Comparison of ENCODE assay signal across 21 cellular contexts in genomic region chr7:157863906-157864810, GRCh38.
DNase-seq lines count a peak whose midpoint lies in the region; ATAC-seq and TF ChIP-seq lines count a peak whose summit lies in the region.
"Had no signal": no experiment of that assay in that cellular context is flagged by ENCODE, and none has a peak within 500 bp of the region (broad histone marks: within the 10 kb centered on the region; RNA-seq: fewer than 3 reads in every experiment).

No MANE protein-coding gene starts in this region.

- no peaks in the 10 kb centered on the region for H3K36me3 Mint-ChIP-seq in activated naive CD4-positive, alpha-beta T cell treated with anti-CD3 and anti-CD28 coated beads, Interleukin-2, amount 10 ng/mL, durations not matched to agents 7 days and 5 days
- peaks cover 4% of the 10 kb centered on the region; the same call in 1 of the 2 replicates for H3K36me3 Mint-ChIP-seq in HFFc6 (ENCODE audit: low read depth)

- no peak overlapping the region for H3K4me3 Mint-ChIP-seq in activated naive CD4-positive, alpha-beta T cell treated with anti-CD3 and anti-CD28 coated beads, Interleukin-2, amount 10 ng/mL, durations not matched to agents 7 days and 5 days
- H3K4me3 Mint-ChIP-seq in HFFc6 = no peak overlapping the region
- H3K4me3 Mint-ChIP-seq: CD4-positive, alpha-beta T cell had no signal

- H3K27me3 Mint-ChIP-seq in activated naive CD4-positive, alpha-beta T cell treated with anti-CD3 and anti-CD28 coated beads, Interleukin-2, amount 10 ng/mL, durations not matched to agents 7 days and 5 days = no peaks in the 10 kb centered on the region
- no peaks in the 10 kb centered on the region for H3K27me3 Mint-ChIP-seq in HFFc6 (ENCODE audit: insufficient read depth)
- H3K27me3 Mint-ChIP-seq: CD4-positive, alpha-beta T cell had no signal

- no peak overlapping the region for H2AFZ ChIP-seq in neuronal stem cell (ENCODE audit: low read length)
- H2AFZ ChIP-seq: GM23248 had no signal

- H3K4me2 ChIP-seq in neuronal stem cell (ENCODE audit: insufficient read depth, low read length, poor library complexity, severe bottlenecking) = no peak overlapping the region
- H3K4me2 ChIP-seq: BLaER1, SK-N-SH had no signal

- H3K36me3 ChIP-seq in neuronal stem cell (replicated peaks in 1 of 2; ENCODE audit: control insufficient read depth in 2 of 2, insufficient read depth in 2 of 2, low read length in 2 of 2) (no peaks in the 10 kb centered on the region), gastroesophageal sphincter (no peaks in the 10 kb centered on the region)
- H3K36me3 ChIP-seq: BLaER1, HAP-1 had no signal

- no CpG with 5 or more reads among the region's 31 CpGs for WGBS in neuronal stem cell (ENCODE audit: extremely low coverage in 2 of 2, insufficient read length in 2 of 2, insufficient replicate concordance in 1 of 2), 2 donors
- 68 to 87% methylated on average over 3 to 4 of the region's 31 CpGs for WGBS in gastroesophageal sphincter (ENCODE audit: low coverage in 1 of 2), 2 donors

- H4K91ac ChIP-seq in neuronal stem cell (ENCODE audit: low read depth, low read length, poor library complexity) = no peak overlapping the region

- no peak overlapping the region for H4K8ac ChIP-seq in neuronal stem cell (ENCODE audit: low read depth, low read length)

- H3K23ac ChIP-seq in neuronal stem cell (ENCODE audit: low read depth, low read length, poor library complexity) = no peak overlapping the region

- no peak for ATAC-seq in gastroesophageal sphincter

- H3K4me1 ChIP-seq in neuronal stem cell (ENCODE audit: control insufficient read depth in 2 of 2, insufficient read depth in 1 of 2, low read depth in 1 of 2, low read length in 2 of 2) = peaks cover 0 to 8% of the 10 kb centered on the region in 2 donors
- no peaks in the 10 kb centered on the region for H3K4me1 ChIP-seq in gastroesophageal sphincter
- H3K4me1 ChIP-seq: BLaER1, HAP-1 had no signal

- peak; percentile 31 for DNase-seq in activated naive CD4-positive, alpha-beta T cell treated with anti-CD3 and anti-CD28 coated beads, Interleukin-2, amount 10 ng/mL, durations not matched to agents 7 days and 5 days
- no peak for DNase-seq in activated naive CD4-positive, alpha-beta T cell treated with Interleukin-2 at 50 U/mL for 16 hours
- peak; percentile 44 for DNase-seq in RPMI8226
- no peak for DNase-seq in neuronal stem cell (ENCODE audit: low spot score)
- no peak for DNase-seq in HFFc6
- DNase-seq in HK-2 (ENCODE audit: unreplicated experiment) = no peak
- DNase-seq: CD4-positive, alpha-beta T cell; COR-L47; DMS53; GM23248; NCI-H1092 treated with DMSO at 0.1 percent for 48 hours; NCI-H1436; NCI-H187; NCI-H2081 treated with DMSO at 0.1 percent for 48 hours; NCI-H446 treated with DMSO at 0.1 percent for 48 hours; NCI-H526; SK-N-SH; SW 1271 had no signal

- TF ChIP-seq POLR2A in gastroesophageal sphincter (IDR thresholded peaks at IDR 0.05) = no peak

- H2AK5ac ChIP-seq in neuronal stem cell (ENCODE audit: low read depth, low read length) = peak overlapping the region; percentile 93

- peak overlapping the region; percentile 95 for H2BK12ac ChIP-seq in neuronal stem cell (ENCODE audit: low read length)

- TF ChIP-seq CTCF in gastroesophageal sphincter (IDR thresholded peaks at IDR 0.05) = no peak
- no peak for TF ChIP-seq CTCF in HFFc6 (IDR thresholded peaks at IDR 0.05)

- H3K18ac ChIP-seq in neuronal stem cell (ENCODE audit: low read length) = peak overlapping the region; percentile 86

- CTCF ChIA-PET in activated naive CD4-positive, alpha-beta T cell treated with anti-CD3 and anti-CD28 coated beads, Interleukin-2, amount 10 ng/mL, durations not matched to agents 7 days and 5 days (lab: Charles Lee) = no interaction called here

- H3K4me3 ChIP-seq in neuronal stem cell (ENCODE audit: low read length in 2 of 2) = peak overlapping the region in 1 of 2 donors; percentile 18
- no peak overlapping the region for H3K4me3 ChIP-seq in gastroesophageal sphincter
- H3K4me3 ChIP-seq: BLaER1, GM23248, HAP-1 had no signal

- H3K4ac ChIP-seq in neuronal stem cell (ENCODE audit: low read length) = no peak overlapping the region

- H3K27ac ChIP-seq in neuronal stem cell (replicated peaks; ENCODE audit: low read length) = no peak overlapping the region
- H3K27ac ChIP-seq in gastroesophageal sphincter = no peak overlapping the region
- H3K27ac ChIP-seq: BLaER1, GM23248 had no signal

- H3K9me3 ChIP-seq in neuronal stem cell (replicated peaks in 1 of 2; ENCODE audit: control insufficient read depth in 2 of 2, insufficient read depth in 1 of 2, low read depth in 1 of 2, low read length in 2 of 2) (peaks cover 11 to 14% of the 10 kb centered on the region in 2 donors), gastroesophageal sphincter (no peaks in the 10 kb centered on the region)
- H3K9me3 ChIP-seq: HAP-1, SK-N-SH had no signal

- H2BK5ac ChIP-seq in neuronal stem cell (ENCODE audit: low read length) = no peak overlapping the region

- H3K9me3 Mint-ChIP-seq in activated naive CD4-positive, alpha-beta T cell treated with anti-CD3 and anti-CD28 coated beads, Interleukin-2, amount 10 ng/mL, durations not matched to agents 7 days and 5 days = peaks cover 7% of the 10 kb centered on the region
- H3K9me3 Mint-ChIP-seq in HFFc6 = peaks cover 45% of the 10 kb centered on the region
- H3K9me3 Mint-ChIP-seq: CD4-positive, alpha-beta T cell had no signal

- H3K27me3 ChIP-seq in neuronal stem cell (ENCODE audit: control insufficient read depth in 3 of 3, insufficient read depth in 3 of 3, low read depth in 1 of 3, low read length in 3 of 3) (no peaks in the 10 kb centered on the region), gastroesophageal sphincter (no peaks in the 10 kb centered on the region)
- H3K27me3 ChIP-seq: BLaER1 had no signal

- H3K79me1 ChIP-seq in neuronal stem cell (ENCODE audit: low read depth, low read length) = no peaks in the 10 kb centered on the region

- no peak overlapping the region for H2BK120ac ChIP-seq in neuronal stem cell (ENCODE audit: low read depth, low read length)

- no peaks in the 10 kb centered on the region for H3K4me1 Mint-ChIP-seq in activated naive CD4-positive, alpha-beta T cell treated with anti-CD3 and anti-CD28 coated beads, Interleukin-2, amount 10 ng/mL, durations not matched to agents 7 days and 5 days
- H3K4me1 Mint-ChIP-seq in HFFc6 (ENCODE audit: low read depth) = no peaks in the 10 kb centered on the region

- no peak overlapping the region for H2BK15ac ChIP-seq in neuronal stem cell (ENCODE audit: low read length)

- no peak overlapping the region for H3K9ac ChIP-seq in neuronal stem cell (ENCODE audit: low read depth, low read length, poor library complexity)
- H3K9ac ChIP-seq: BLaER1, GM23248, SK-N-SH had no signal

- no peak overlapping the region for H3K27ac Mint-ChIP-seq in activated naive CD4-positive, alpha-beta T cell treated with anti-CD3 and anti-CD28 coated beads, Interleukin-2, amount 10 ng/mL, durations not matched to agents 7 days and 5 days
- no peak overlapping the region for H3K27ac Mint-ChIP-seq in HFFc6
- H3K27ac Mint-ChIP-seq: CD4-positive, alpha-beta T cell had no signal

- TF ChIP-seq EP300 in gastroesophageal sphincter (IDR thresholded peaks at IDR 0.05) = no peak

- no peak overlapping the region for H3K14ac ChIP-seq in neuronal stem cell (ENCODE audit: low read length)

Comparison
In these comparisons a context has a peak if more than half of its experiments do, and no peak if none do; other contexts are left out.
1. DNase-seq: peak in activated naive CD4-positive, alpha-beta T cell treated with anti-CD3 and anti-CD28 coated beads, Interleukin-2, amount 10 ng/mL, durations not matched to agents 7 days and 5 days (single experiment) and RPMI8226 (single experiment); none in activated naive CD4-positive, alpha-beta T cell treated with Interleukin-2 at 50 U/mL for 16 hours (single experiment), neuronal stem cell (single experiment), HFFc6 (single experiment) and HK-2 (single experiment).